ENCODE assay signal across 12 cellular contexts in genomic region chr17:38897176-38897575, GRCh38. TPM values are rescaled to one million over a fixed set of nuclear protein-coding genes. Genes with fewer than 3 reads are reported as not detected.
DNase-seq lines count a peak whose midpoint lies in the region; ATAC-seq and TF ChIP-seq lines count a peak whose summit lies in the region.
"Had no signal": no experiment of that assay in that cellular context is flagged by ENCODE, and none has a peak within 500 bp of the region (broad histone marks: within the 10 kb centered on the region; RNA-seq: fewer than 3 reads in every experiment).

No MANE protein-coding gene starts in this region.

- H3K4me3 ChIP-seq in breast epithelium (no peak overlapping the region), mammary epithelial cell (replicated peaks in 1 of 3; ENCODE audit: insufficient read depth in 1 of 3, low read depth in 2 of 3, low read length in 3 of 3) (no peak overlapping the region), dorsolateral prefrontal cortex (no peak overlapping the region), vagina (no peak overlapping the region), MG63 (no peak overlapping the region)
- H3K4me3 ChIP-seq in naive thymus-derived CD4-positive, alpha-beta T cell (ENCODE audit: low read length), result no peak overlapping the region

- TF ChIP-seq POLR2A in breast epithelium (IDR thresholded peaks at IDR 0.05), result no peak
- no peak for TF ChIP-seq POLR2A in vagina (IDR thresholded peaks at IDR 0.05)

- no peaks in the 10 kb centered on the region for H3K27me3 Mint-ChIP-seq in naive thymus-derived CD4-positive, alpha-beta T cell

- in situ Hi-C loops in mammary epithelial cell (cut with MboI; ENCODE audit: low sequenced_read_pairs in 2 of 2), result no loop called here

- intact Hi-C loops in breast epithelium (cut with DNase I; ENCODE audit: low total_unique reads), result no loop called here
- intact Hi-C loops in mammary epithelial cell (cut with micrococcal nuclease), result no loop called here
- intact Hi-C loops in dorsolateral prefrontal cortex (cut with DNase I), result no loop called here
- intact Hi-C loops in naive thymus-derived CD4-positive, alpha-beta T cell (cut with micrococcal nuclease), result no loop called here
- intact Hi-C loops in vagina (cut with DNase I), result no loop called here

- H3K36me3 ChIP-seq in breast epithelium (no peaks in the 10 kb centered on the region), mammary epithelial cell (ENCODE audit: insufficient read depth, low read length) (peaks cover 12% of the 10 kb centered on the region), vagina (peaks cover 0 to 30% of the 10 kb centered on the region in 2 donors), MG63 (peaks cover 90% of the 10 kb centered on the region)
- H3K36me3 ChIP-seq in naive thymus-derived CD4-positive, alpha-beta T cell (ENCODE audit: control insufficient read depth in 2 of 3, insufficient read depth in 3 of 3, low read length in 3 of 3), result peaks cover 4 to 57% (median 6%) of the 10 kb centered on the region in 3 experiments

- no TSS peak for BruUV-seq in mammary epithelial cell (replicated peaks; lab: Mats Ljungman, UMichigan)

- H3K27me3 ChIP-seq in breast epithelium (no peaks in the 10 kb centered on the region), mammary epithelial cell (ENCODE audit: insufficient read depth, low read length) (no peaks in the 10 kb centered on the region), dorsolateral prefrontal cortex (no peaks in the 10 kb centered on the region), vagina (no peaks in the 10 kb centered on the region), MG63 (no peaks in the 10 kb centered on the region)
- H3K27me3 ChIP-seq in naive thymus-derived CD4-positive, alpha-beta T cell (ENCODE audit: control insufficient read depth in 2 of 2, insufficient read depth in 2 of 2, low read length in 2 of 2), result no peaks in the 10 kb centered on the region

- no peak overlapping the region for H3K9ac ChIP-seq in mammary epithelial cell (ENCODE audit: insufficient read depth, low read length)

- H3K4me2 ChIP-seq in mammary epithelial cell (ENCODE audit: insufficient read depth, low read depth, low read length), result no peak overlapping the region

- no peak overlapping the region for H2AFZ ChIP-seq in mammary epithelial cell (ENCODE audit: low read depth, low read length)

- dilution Hi-C loops in mammary epithelial cell (cut with HindIII; ENCODE audit: low sequenced_read_pairs), result loop anchor here (5.0 kb wide), 4 partner anchors 40 to 100 kb away; partner anchors contain the start of gene PIP4K2B

- no peak for TF ChIP-seq CTCF in breast epithelium (IDR thresholded peaks at IDR 0.05)
- TF ChIP-seq CTCF in mammary epithelial cell (conservative IDR thresholded peaks at IDR 0.05 in 1 of 2, IDR thresholded peaks at IDR 0.05 in 1 of 2; ENCODE audit: extremely low read depth in 1 of 2, insufficient read depth in 1 of 2, low read depth in 1 of 2, low read length in 2 of 2), result no peak
- no peak for TF ChIP-seq CTCF in dorsolateral prefrontal cortex (IDR thresholded peaks at IDR 0.05 in 54 of 56, conservative IDR thresholded peaks at IDR 0.05 in 2 of 56; ENCODE audit: low read depth in 1 of 56, partially characterized antibody in 56 of 56)
- no peak for TF ChIP-seq CTCF in vagina (IDR thresholded peaks at IDR 0.05)

- no peak for DNase-seq in breast epithelium (ENCODE audit: low spot score in 2 of 2)
- no peak for DNase-seq in mammary epithelial cell
- DNase-seq in dorsolateral prefrontal cortex, result no peak
- DNase-seq in naive thymus-derived CD4-positive, alpha-beta T cell, result no peak
- no peak for DNase-seq in vagina (ENCODE audit: extremely low spot score in 2 of 2)
- no peak for DNase-seq in MG63
- DNase-seq: cortex of kidney; NCI-H2171 treated with DMSO at 0.1 percent for 48 hours; stimulated activated CD8-positive, alpha-beta memory T cell treated with anti-CD3 and anti-CD28 coated beads, Interleukin-4, amount 100 ng/mL, for 48 hours had no signal

- H3K4me3 Mint-ChIP-seq in naive thymus-derived CD4-positive, alpha-beta T cell, result peak overlapping the region in 3 of 10 donors; percentile 35 to 80 (median 77)

- H4K20me1 ChIP-seq in mammary epithelial cell (ENCODE audit: insufficient read depth, low read length), result no peaks in the 10 kb centered on the region

- peaks cover 60% of the 10 kb centered on the region for H3K79me2 ChIP-seq in mammary epithelial cell (ENCODE audit: insufficient read depth, low read length)

- H3K9me3 ChIP-seq in breast epithelium (no peaks in the 10 kb centered on the region), mammary epithelial cell (replicated peaks; ENCODE audit: insufficient read depth, low read length) (no peaks in the 10 kb centered on the region), vagina (no peaks in the 10 kb centered on the region), MG63 (no peaks in the 10 kb centered on the region)
- H3K9me3 ChIP-seq in naive thymus-derived CD4-positive, alpha-beta T cell (ENCODE audit: control insufficient read depth in 2 of 3, low read length in 3 of 3), result no peaks in the 10 kb centered on the region

- CTCF ChIA-PET in mammary epithelial cell (lab: Charles Lee; ENCODE audit: low non-redundant PET), result no interaction called here
- CTCF ChIA-PET in naive thymus-derived CD4-positive, alpha-beta T cell (lab: Charles Lee), result interaction anchor here (1.7 kb wide), 1 partner anchor 27 kb away, joined by 5 read pairs; the partner anchor contains the start of gene LASP1

- POLR2A ChIA-PET in naive thymus-derived CD4-positive, alpha-beta T cell (lab: Charles Lee), result interaction anchor here (0.5 to 4.1 kb wide), 10 partner anchors 9 to 256 kb away, joined by 3 to 57 read pairs (median 7); partner anchors contain the start of genes LASP1 and RPL23

- no peak for ATAC-seq in naive thymus-derived CD4-positive, alpha-beta T cell
- ATAC-seq in HG02588 (IDR thresholded peaks at IDR 0.05; ENCODE audit: unreplicated experiment), result no peak
- no peak for ATAC-seq in HG02981 (IDR thresholded peaks at IDR 0.05; ENCODE audit: unreplicated experiment)

- H3K4me1 ChIP-seq in breast epithelium, result peaks cover 21 to 27% of the 10 kb centered on the region in 2 donors
- H3K4me1 ChIP-seq in mammary epithelial cell (ENCODE audit: insufficient read depth, low read length), result peaks cover 26% of the 10 kb centered on the region
- peaks cover 72 to 89% of the 10 kb centered on the region in 2 donors for H3K4me1 ChIP-seq in naive thymus-derived CD4-positive, alpha-beta T cell (ENCODE audit: control insufficient read depth in 2 of 2, insufficient read depth in 2 of 2, low read length in 2 of 2)
- peaks cover 96% of the 10 kb centered on the region for H3K4me1 ChIP-seq in vagina

- peak overlapping the region; percentile 86 to 100 (median 98) for H3K27ac Mint-ChIP-seq in naive thymus-derived CD4-positive, alpha-beta T cell

- H3K36me3 Mint-ChIP-seq in naive thymus-derived CD4-positive, alpha-beta T cell, result peaks cover 0 to 45% (median 0%) of the 10 kb centered on the region in 5 donors

- whole genome bisulfite sequencing in mammary epithelial cell (ENCODE audit: low coverage, missing lambda C conversion rate), result 38% methylated on average over 6 of the region's 6 CpGs

- H3K4me1 Mint-ChIP-seq in naive thymus-derived CD4-positive, alpha-beta T cell, result peaks cover 33 to 76% (median 71%) of the 10 kb centered on the region in 7 donors

- peak overlapping the region; percentile 62 to 84 for H3K27ac ChIP-seq in breast epithelium
- H3K27ac ChIP-seq in mammary epithelial cell (ENCODE audit: insufficient read depth, low read depth, low read length), result no peak overlapping the region
- H3K27ac ChIP-seq in dorsolateral prefrontal cortex, result peak overlapping the region in 35 of 59 donors; percentile 0 to 76 (median 45)
- peak overlapping the region; percentile 81 for H3K27ac ChIP-seq in naive thymus-derived CD4-positive, alpha-beta T cell (ENCODE audit: low read depth, low read length)
- H3K27ac ChIP-seq in vagina, result peak overlapping the region; percentile 47
- H3K27ac ChIP-seq: C4-2B had no signal

- H3K9me3 Mint-ChIP-seq in naive thymus-derived CD4-positive, alpha-beta T cell, result no peaks in the 10 kb centered on the region

RNA-seq across cellular contexts. Expression of gene LASP1, which starts 27.3 kb away (rescaled TPM):
- total RNA-seq in breast epithelium, result 100 to 1,000 TPM in 1 of 3 donors, 10 to 100 TPM in 2; 88.7 to 145 (median 92.8) TPM
- 100 to 1,000 TPM; 111 to 154 TPM for total RNA-seq in mammary epithelial cell
- 92.4 TPM for polyA plus RNA-seq in mammary epithelial cell
- 211 TPM for polyA minus RNA-seq in mammary epithelial cell
- 100 to 1,000 TPM in 14 of 120 experiments, 10 to 100 TPM in 106; 54.6 to 125 (median 90.0) TPM for total RNA-seq in dorsolateral prefrontal cortex
- 100 to 1,000 TPM in 4 of 5 experiments, 10 to 100 TPM in 1; 75.3 to 199 (median 113) TPM for total RNA-seq in naive thymus-derived CD4-positive, alpha-beta T cell
- 10 to 100 TPM; 43.4 to 54.5 TPM for polyA plus RNA-seq in naive thymus-derived CD4-positive, alpha-beta T cell
- 69.0 TPM for total RNA-seq in vagina
- 228 and 323 TPM in 2 replicates for total RNA-seq in MG63 (2014; rRNA removed; shearing (Covaris generic); ENCODE audit: low replicate concordance)

RNA-seq across cellular contexts. Expression of gene RPL23, which starts 43.7 kb away (rescaled TPM):
- total RNA-seq in breast epithelium, result 1,000 to 10,000 TPM; 1,871 to 2,586 (median 2,024) TPM
- 1,000 to 10,000 TPM in 1 of 2 donors, 100 to 1,000 TPM in 1; 693 to 1,265 TPM for total RNA-seq in mammary epithelial cell
- 2,470 TPM for polyA plus RNA-seq in mammary epithelial cell
- polyA minus RNA-seq in mammary epithelial cell, result 585 TPM
- total RNA-seq in dorsolateral prefrontal cortex, result 100 to 1,000 TPM; 239 to 571 (median 364) TPM
- total RNA-seq in naive thymus-derived CD4-positive, alpha-beta T cell, result 1,000 to 10,000 TPM; 1,312 to 2,438 (median 1,877) TPM
- 1,000 to 10,000 TPM; 1,326 to 1,996 TPM for polyA plus RNA-seq in naive thymus-derived CD4-positive, alpha-beta T cell
- total RNA-seq in vagina, result 1,585 TPM
- 2,314 and 3,514 TPM in 2 replicates for total RNA-seq in MG63 (2014; rRNA removed; shearing (Covaris generic); ENCODE audit: low replicate concordance)
